1 cellular context compared by ENCODE assay signal in genomic region chr9:110316255-110316921, GRCh38.
TF ChIP-seq lines count a peak whose summit lies in the region.

No MANE protein-coding gene starts in this region.

TF ChIP-seq in HepG2, 621 proteins besides CTCF, POLR2A, EP300 and RAD21 (continued from another document):
- TF ChIP-seq PHF20 (CRISPR knock-in tag; IDR thresholded peaks at IDR 0.05) (no peak), ZNF619 (CRISPR knock-in tag; IDR thresholded peaks at IDR 0.05) (no peak), TOE1 (CRISPR knock-in tag; IDR thresholded peaks at IDR 0.05) (no peak), NCOA1 (CRISPR knock-in tag; IDR thresholded peaks at IDR 0.05) (no peak), JUN (CRISPR knock-in tag; IDR thresholded peaks at IDR 0.05) (no peak), ZNF354B (CRISPR knock-in tag; IDR thresholded peaks at IDR 0.05) (no peak), SAP130 (CRISPR knock-in tag; IDR thresholded peaks at IDR 0.05; ENCODE audit: low read depth) (no peak), ZBTB10 (CRISPR knock-in tag; IDR thresholded peaks at IDR 0.05; ENCODE audit: borderline replicate concordance) (no peak), FOXK1 (CRISPR knock-in tag; IDR thresholded peaks at IDR 0.05; ENCODE audit: borderline replicate concordance, low read depth) (no peak), ZNF205 (CRISPR knock-in tag; IDR thresholded peaks at IDR 0.05) (no peak)
- TF ChIP-seq, protein P1, sequence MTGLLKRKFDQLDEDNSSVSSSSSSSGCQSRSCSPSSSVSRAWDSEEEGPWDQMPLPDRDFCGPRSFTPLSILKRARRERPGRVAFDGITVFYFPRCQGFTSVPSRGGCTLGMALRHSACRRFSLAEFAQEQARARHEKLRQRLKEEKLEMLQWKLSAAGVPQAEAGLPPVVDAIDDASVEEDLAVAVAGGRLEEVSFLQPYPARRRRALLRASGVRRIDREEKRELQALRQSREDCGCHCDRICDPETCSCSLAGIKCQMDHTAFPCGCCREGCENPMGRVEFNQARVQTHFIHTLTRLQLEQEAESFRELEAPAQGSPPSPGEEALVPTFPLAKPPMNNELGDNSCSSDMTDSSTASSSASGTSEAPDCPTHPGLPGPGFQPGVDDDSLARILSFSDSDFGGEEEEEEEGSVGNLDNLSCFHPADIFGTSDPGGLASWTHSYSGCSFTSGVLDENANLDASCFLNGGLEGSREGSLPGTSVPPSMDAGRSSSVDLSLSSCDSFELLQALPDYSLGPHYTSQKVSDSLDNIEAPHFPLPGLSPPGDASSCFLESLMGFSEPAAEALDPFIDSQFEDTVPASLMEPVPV (CRISPR knock-in tag; IDR thresholded peaks at IDR 0.05): no peak
- TF ChIP-seq, protein P2, sequence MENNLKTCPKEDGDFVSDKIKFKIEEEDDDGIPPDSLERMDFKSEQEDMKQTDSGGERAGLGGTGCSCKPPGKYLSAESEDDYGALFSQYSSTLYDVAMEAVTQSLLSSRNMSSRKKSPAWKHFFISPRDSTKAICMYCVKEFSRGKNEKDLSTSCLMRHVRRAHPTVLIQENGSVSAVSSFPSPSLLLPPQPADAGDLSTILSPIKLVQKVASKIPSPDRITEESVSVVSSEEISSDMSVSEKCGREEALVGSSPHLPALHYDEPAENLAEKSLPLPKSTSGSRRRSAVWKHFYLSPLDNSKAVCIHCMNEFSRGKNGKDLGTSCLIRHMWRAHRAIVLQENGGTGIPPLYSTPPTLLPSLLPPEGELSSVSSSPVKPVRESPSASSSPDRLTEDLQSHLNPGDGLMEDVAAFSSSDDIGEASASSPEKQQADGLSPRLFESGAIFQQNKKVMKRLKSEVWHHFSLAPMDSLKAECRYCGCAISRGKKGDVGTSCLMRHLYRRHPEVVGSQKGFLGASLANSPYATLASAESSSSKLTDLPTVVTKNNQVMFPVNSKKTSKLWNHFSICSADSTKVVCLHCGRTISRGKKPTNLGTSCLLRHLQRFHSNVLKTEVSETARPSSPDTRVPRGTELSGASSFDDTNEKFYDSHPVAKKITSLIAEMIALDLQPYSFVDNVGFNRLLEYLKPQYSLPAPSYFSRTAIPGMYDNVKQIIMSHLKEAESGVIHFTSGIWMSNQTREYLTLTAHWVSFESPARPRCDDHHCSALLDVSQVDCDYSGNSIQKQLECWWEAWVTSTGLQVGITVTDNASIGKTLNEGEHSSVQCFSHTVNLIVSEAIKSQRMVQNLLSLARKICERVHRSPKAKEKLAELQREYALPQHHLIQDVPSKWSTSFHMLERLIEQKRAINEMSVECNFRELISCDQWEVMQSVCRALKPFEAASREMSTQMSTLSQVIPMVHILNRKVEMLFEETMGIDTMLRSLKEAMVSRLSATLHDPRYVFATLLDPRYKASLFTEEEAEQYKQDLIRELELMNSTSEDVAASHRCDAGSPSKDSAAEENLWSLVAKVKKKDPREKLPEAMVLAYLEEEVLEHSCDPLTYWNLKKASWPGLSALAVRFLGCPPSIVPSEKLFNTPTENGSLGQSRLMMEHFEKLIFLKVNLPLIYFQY (CRISPR knock-in tag; IDR thresholded peaks at IDR 0.05; ENCODE audit: borderline replicate concordance): no peak
- TF ChIP-seq, protein P3, sequence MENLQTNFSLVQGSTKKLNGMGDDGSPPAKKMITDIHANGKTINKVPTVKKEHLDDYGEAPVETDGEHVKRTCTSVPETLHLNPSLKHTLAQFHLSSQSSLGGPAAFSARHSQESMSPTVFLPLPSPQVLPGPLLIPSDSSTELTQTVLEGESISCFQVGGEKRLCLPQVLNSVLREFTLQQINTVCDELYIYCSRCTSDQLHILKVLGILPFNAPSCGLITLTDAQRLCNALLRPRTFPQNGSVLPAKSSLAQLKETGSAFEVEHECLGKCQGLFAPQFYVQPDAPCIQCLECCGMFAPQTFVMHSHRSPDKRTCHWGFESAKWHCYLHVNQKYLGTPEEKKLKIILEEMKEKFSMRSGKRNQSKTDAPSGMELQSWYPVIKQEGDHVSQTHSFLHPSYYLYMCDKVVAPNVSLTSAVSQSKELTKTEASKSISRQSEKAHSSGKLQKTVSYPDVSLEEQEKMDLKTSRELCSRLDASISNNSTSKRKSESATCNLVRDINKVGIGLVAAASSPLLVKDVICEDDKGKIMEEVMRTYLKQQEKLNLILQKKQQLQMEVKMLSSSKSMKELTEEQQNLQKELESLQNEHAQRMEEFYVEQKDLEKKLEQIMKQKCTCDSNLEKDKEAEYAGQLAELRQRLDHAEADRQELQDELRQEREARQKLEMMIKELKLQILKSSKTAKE (CRISPR knock-in tag; IDR thresholded peaks at IDR 0.05; ENCODE audit: borderline replicate concordance): no peak
